ENCODE assay signal across 28 cellular contexts in the genomic region with DNA sequence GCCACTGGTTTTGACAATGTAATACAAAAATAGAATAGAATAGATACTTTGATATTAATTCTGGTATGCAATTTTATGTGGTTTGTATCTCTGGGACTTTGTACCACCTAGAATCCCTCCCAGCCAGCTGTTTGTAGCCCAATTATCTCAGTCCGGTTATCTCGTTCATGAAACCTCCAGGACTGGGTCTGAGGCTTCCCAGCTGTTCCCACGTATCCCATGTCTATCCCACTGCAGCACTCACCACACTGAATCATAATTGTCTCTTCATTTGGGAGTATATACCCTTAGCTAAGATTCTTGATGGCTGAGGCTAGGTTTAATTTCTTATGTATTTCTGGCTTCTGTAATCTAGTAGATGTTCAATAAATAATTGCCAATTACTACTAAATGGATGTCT.
"Had no signal": no experiment of that assay in that cellular context is flagged by ENCODE, and none has a peak within 500 bp of the region (broad histone marks: within the 10 kb centered on the region; RNA-seq: fewer than 3 reads in every experiment).

No MANE protein-coding gene starts in this region.

- ATAC-seq: activated CD4-positive, CD25-positive, alpha-beta regulatory T cell treated with anti-CD3 and anti-CD28 coated beads, Interleukin-2, amount 50 U/mL, for 24 hours; activated CD8-positive, alpha-beta T cell treated with anti-CD3 and anti-CD28 coated beads for 36 hours; activated T-cell treated with anti-CD3 and anti-CD28 coated beads, Interleukin-2, amount 50 U/mL, for 4 hours; activated T-helper 17 cell treated with anti-CD3 and anti-CD28 coated beads, Interleukin-2, amount 50 U/mL, for 72 hours; body of pancreas; effector memory CD8-positive, alpha-beta T cell; T-helper 17 cell had no signal

- H3K4me1 ChIP-seq: body of pancreas, esophagus muscularis mucosa had no signal

- H3K9me3 ChIP-seq: body of pancreas, esophagus muscularis mucosa had no signal

- H3K4me3 ChIP-seq: body of pancreas, coronary artery, dorsolateral prefrontal cortex, esophagus muscularis mucosa had no signal

- H3K27ac ChIP-seq: body of pancreas, coronary artery, dorsolateral prefrontal cortex, esophagus muscularis mucosa, WERI-Rb-1 had no signal

- H3K36me3 ChIP-seq: esophagus muscularis mucosa, WERI-Rb-1 had no signal

- DNase-seq: activated B cell treated with CpG ODN at 0.5 μM for 24 hours; activated CD4-positive, alpha-beta T cell treated with anti-CD3 and anti-CD28 coated beads for 48 hours; activated CD4-positive, alpha-beta T cell treated with anti-CD3 and anti-CD28 coated beads, Interleukin-2, amount 50 U/mL, for 1 hour; activated CD4-positive, alpha-beta T cell treated with anti-CD3 and anti-CD28 coated beads, Interleukin-2, amount 50 U/mL, for 48 hours; activated CD8-positive, alpha-beta memory T cell treated with anti-CD3 and anti-CD28 coated beads for 24 hours; activated CD8-positive, alpha-beta T cell treated with anti-CD3 and anti-CD28 coated beads for 36 hours; activated effector memory CD4-positive, alpha-beta T cell treated with Interleukin-2 at 50 U/mL for 16 hours; activated gamma-delta T cell treated with Interleukin-2 at 50 U/mL for 16 hours; activated naive CD4-positive, alpha-beta T cell treated with anti-CD3 and anti-CD28 coated beads, Interleukin-2, amount 50 U/mL, for 16 hours; activated naive CD4-positive, alpha-beta T cell treated with Interleukin-2 at 50 U/mL for 16 hours; activated T-cell treated with anti-CD3 and anti-CD28 coated beads, Interleukin-2, amount 50 U/mL, for 4 hours; amygdala; aorta; body of pancreas; caudate nucleus; dorsolateral prefrontal cortex; effector memory CD8-positive, alpha-beta T cell; erythroblast; foreskin melanocyte; head of caudate nucleus; T-helper 1 cell; T-helper 17 cell; T1000; WERI-Rb-1 had no signal

- H3K27me3 ChIP-seq: body of pancreas, dorsolateral prefrontal cortex, esophagus muscularis mucosa had no signal
